Comparison of ENCODE assay signal across 1 cellular context in genomic region chr20:44083220-44083933, GRCh38.
TF ChIP-seq lines count a peak whose summit lies in the region.

No MANE protein-coding gene starts in this region.

TF ChIP-seq in SK-N-SH, 30 proteins besides CTCF, POLR2A, EP300 and RAD21 (continued from another document):
- TF ChIP-seq USF2 (IDR thresholded peaks at IDR 0.05; ENCODE audit: borderline replicate concordance, low read depth, low read length), result no peak
- TF ChIP-seq POLR2AphosphoS5 (IDR thresholded peaks at IDR 0.05; ENCODE audit: low read depth, low read length), result peak; percentile 67; the same call in 1 of the 2 replicates
- TF ChIP-seq GATA2 (CRISPR knock-in tag; IDR thresholded peaks at IDR 0.05), result no peak
- TF ChIP-seq FOXJ3 (CRISPR knock-in tag; IDR thresholded peaks at IDR 0.05), result no peak
- TF ChIP-seq IRF3 (IDR thresholded peaks at IDR 0.05; ENCODE audit: low read depth, low read length), result no peak
- peak; percentile 90 for TF ChIP-seq NFIC (IDR thresholded peaks at IDR 0.05; ENCODE audit: borderline replicate concordance)
- TF ChIP-seq FOSL2 (IDR thresholded peaks at IDR 0.05; ENCODE audit: borderline replicate concordance, low read depth), result peak; percentile 75
- TF ChIP-seq TEAD4 (IDR thresholded peaks at IDR 0.05; ENCODE audit: borderline replicate concordance, insufficient read depth), result peak; percentile 91
- peak; percentile 81 for TF ChIP-seq FOXM1 (IDR thresholded peaks at IDR 0.05; ENCODE audit: low read depth)
- peak; percentile 41; the same call in 1 of the 2 replicates for TF ChIP-seq GABPA (IDR thresholded peaks at IDR 0.05; ENCODE audit: low read depth)
- 0 out of 2 replicates have a peak, but pooled peaks have one; percentile 13 for TF ChIP-seq SIN3A (IDR thresholded peaks at IDR 0.05; ENCODE audit: borderline replicate concordance, low read depth, low read length)
- no peak for TF ChIP-seq RFX5 (IDR thresholded peaks at IDR 0.05; ENCODE audit: low read length)
- no peak for TF ChIP-seq MXI1 (IDR thresholded peaks at IDR 0.05; ENCODE audit: low read depth, low read length)
